ENCODE assay signal across 7 cellular contexts in genomic region chr21:44170863-44171262, GRCh38. TPM values are rescaled to one million over a fixed set of nuclear protein-coding genes. Genes with fewer than 3 reads are reported as not detected.
A peak's percentile ranks its signal among the peaks of the same experiment; 100 is the strongest.
DNase-seq lines count a peak whose midpoint lies in the region; ATAC-seq, FAIRE-seq and TF ChIP-seq lines count a peak whose summit lies in the region.
"Not testable (repeated sequence)": the region's sequence is repeated elsewhere in the genome, so short reads cannot be mapped to it uniquely, and the experiment has no call there.

No MANE protein-coding gene starts in this region.

- H3K27me3 ChIP-seq in right cardiac atrium (ENCODE audit: control insufficient read depth, insufficient read depth); right lobe of liver; pancreas; stomach: not testable (repeated sequence)

- not testable (repeated sequence) for FAIRE-seq in pancreas (lab: Jason Lieb, UNC)

- H3K4me3 ChIP-seq in right cardiac atrium (ENCODE audit: low read length); right lobe of liver; pancreas; stomach: not testable (repeated sequence)

- not testable (repeated sequence) for H3K27me3 Mint-ChIP-seq in CD14-positive monocyte (ENCODE audit: low read depth in 3 of 3); activated CD8-positive, alpha-beta T cell treated with anti-CD3 and anti-CD28 coated beads for 36 hours

- not testable (repeated sequence) for H3K4me1 ChIP-seq in right cardiac atrium (ENCODE audit: control insufficient read depth, insufficient read depth, low read length); right lobe of liver; pancreas; stomach

- not testable (repeated sequence) for H3K27ac Mint-ChIP-seq in CD14-positive monocyte; activated CD8-positive, alpha-beta T cell treated with anti-CD3 and anti-CD28 coated beads for 36 hours

- not testable (repeated sequence) for TF ChIP-seq POLR2A in right lobe of liver (IDR thresholded peaks at IDR 0.05); stomach (IDR thresholded peaks at IDR 0.05)

- not testable (repeated sequence) for H3K9me3 ChIP-seq in right cardiac atrium (ENCODE audit: control insufficient read depth, low read length); right lobe of liver; pancreas; stomach

- not testable (repeated sequence) for H3K4me3 Mint-ChIP-seq in CD14-positive monocyte; activated CD8-positive, alpha-beta T cell treated with anti-CD3 and anti-CD28 coated beads for 36 hours

- H3K9me3 Mint-ChIP-seq in CD14-positive monocyte; activated CD8-positive, alpha-beta T cell treated with anti-CD3 and anti-CD28 coated beads for 36 hours: not testable (repeated sequence)

- intact Hi-C loops in CD14-positive monocyte (cut with micrococcal nuclease); activated CD8-positive, alpha-beta T cell treated with anti-CD3 and anti-CD28 coated beads for 36 hours (cut with micrococcal nuclease); Right ventricle myocardium inferior (cut with DNase I); right cardiac atrium (cut with DNase I); right lobe of liver (cut with DNase I); pancreas (cut with DNase I); stomach (cut with DNase I; ENCODE audit: low total_unique reads): not testable (repeated sequence)

- WGBS in right cardiac atrium, result 35% methylated on average over 5 of the region's 10 CpGs
- no CpG with 5 or more reads among the region's 10 CpGs for WGBS in right lobe of liver (ENCODE audit: insufficient coverage, low coverage, low lambda C conversion rate, missing lambda C conversion rate)
- WGBS in pancreas, 2 donors, result 35% methylated on average over 5 of the region's 10 CpGs; no CpG with 5 or more reads in 1 of the 2 donors
- WGBS in stomach, 5 donors, result 3 to 10% methylated on average over 2 to 6 of the region's 10 CpGs; no CpG with 5 or more reads in 3 of the 5 donors

- H3K36me3 ChIP-seq in right lobe of liver, pancreas, stomach: not testable (repeated sequence)

- POLR2A ChIA-PET in activated CD8-positive, alpha-beta T cell treated with anti-CD3 and anti-CD28 coated beads for 36 hours (lab: Charles Lee), result not testable (repeated sequence)

- ATAC-seq in activated CD8-positive, alpha-beta T cell treated with anti-CD3 and anti-CD28 coated beads for 36 hours, result peak; percentile 13
- ATAC-seq in Right ventricle myocardium inferior (peak; percentile 67), right cardiac atrium (peak; percentile 39 to 57), right lobe of liver (peak; percentile 92 to 95 (median 94)), pancreas (peak in 3 of 4 donors; percentile 63 to 83 (median 79))

- CTCF ChIA-PET in activated CD8-positive, alpha-beta T cell treated with anti-CD3 and anti-CD28 coated beads for 36 hours (lab: Charles Lee), result not testable (repeated sequence)

- H3K27ac ChIP-seq in right cardiac atrium (ENCODE audit: low read length); right lobe of liver; pancreas; stomach: not testable (repeated sequence)

- not testable (repeated sequence) for TF ChIP-seq CTCF in CD14-positive monocyte (IDR thresholded peaks at IDR 0.05); activated CD8-positive, alpha-beta T cell treated with anti-CD3 and anti-CD28 coated beads for 36 hours (IDR thresholded peaks at IDR 0.05); right lobe of liver (IDR thresholded peaks at IDR 0.05); pancreas (IDR thresholded peaks at IDR 0.05); stomach (IDR thresholded peaks at IDR 0.05)

- H3K4me1 Mint-ChIP-seq in CD14-positive monocyte; activated CD8-positive, alpha-beta T cell treated with anti-CD3 and anti-CD28 coated beads for 36 hours (ENCODE audit: low read depth): not testable (repeated sequence)

- TF ChIP-seq EP300 in stomach (IDR thresholded peaks at IDR 0.05), result not testable (repeated sequence)

- DNase-seq in CD14-positive monocyte (ENCODE audit: low spot score) (peak; percentile 9), right cardiac atrium (peak in 2 of 3 donors; percentile 19 to 51), right lobe of liver (peak; percentile 58 to 78 (median 59)), pancreas (peak in 3 of 6 donors; percentile 15 to 27 (median 17)), stomach (peak; percentile 53)
- peak; percentile 0 for DNase-seq in activated CD8-positive, alpha-beta T cell treated with anti-CD3 and anti-CD28 coated beads for 36 hours
- DNase-seq in Right ventricle myocardium inferior (ENCODE audit: missing footprints), result not testable (repeated sequence)

- not testable (repeated sequence) for H3K36me3 Mint-ChIP-seq in CD14-positive monocyte; activated CD8-positive, alpha-beta T cell treated with anti-CD3 and anti-CD28 coated beads for 36 hours (ENCODE audit: low read depth)

RNA-seq across cellular contexts. Expression of gene GATD3, which starts 37.4 kb away (rescaled TPM):
- polyA plus RNA-seq in CD14-positive monocyte (10 to 100 TPM; 35.8 to 42.4 TPM), right cardiac atrium (12.1 TPM), pancreas (1 to 10 TPM; 4.6 to 6.0 TPM), stomach (10 to 100 TPM in 2 of 3 donors, 1 to 10 TPM in 1; 5.6 to 49.3 (median 15.1) TPM)
- total RNA-seq in activated CD8-positive, alpha-beta T cell treated with anti-CD3 and anti-CD28 coated beads for 36 hours, result 10 to 100 TPM; 10.3 to 11.8 TPM
- total RNA-seq in Right ventricle myocardium inferior (143 TPM), right cardiac atrium (10 to 100 TPM in 3 of 4 donors, 1 to 10 TPM in 1; 7.0 to 83.1 (median 14.1) TPM), right lobe of liver (10 to 100 TPM in 3 of 6 experiments, 1 to 10 TPM in 3; 5.8 to 83.8 (median 11.1) TPM), pancreas (10 to 100 TPM in 1 of 6 donors, 1 to 10 TPM in 5; 4.2 to 10.0 (median 5.9) TPM), stomach (10 to 100 TPM in 3 of 5 donors, 1 to 10 TPM in 2; 9.6 to 40.6 (median 14.5) TPM)

Comparison
In these comparisons a context has a peak if more than half of its experiments do, and no peak if none do; other contexts are left out.
1. ATAC-seq: peak in every context shown above with its lines; median percentile 94 in right lobe of liver; 79 in pancreas; 67 in Right ventricle myocardium inferior; 48 in right cardiac atrium; 13 in activated CD8-positive, alpha-beta T cell treated with anti-CD3 and anti-CD28 coated beads for 36 hours.